8 cellular contexts compared by ENCODE assay signal in the genomic region with DNA sequence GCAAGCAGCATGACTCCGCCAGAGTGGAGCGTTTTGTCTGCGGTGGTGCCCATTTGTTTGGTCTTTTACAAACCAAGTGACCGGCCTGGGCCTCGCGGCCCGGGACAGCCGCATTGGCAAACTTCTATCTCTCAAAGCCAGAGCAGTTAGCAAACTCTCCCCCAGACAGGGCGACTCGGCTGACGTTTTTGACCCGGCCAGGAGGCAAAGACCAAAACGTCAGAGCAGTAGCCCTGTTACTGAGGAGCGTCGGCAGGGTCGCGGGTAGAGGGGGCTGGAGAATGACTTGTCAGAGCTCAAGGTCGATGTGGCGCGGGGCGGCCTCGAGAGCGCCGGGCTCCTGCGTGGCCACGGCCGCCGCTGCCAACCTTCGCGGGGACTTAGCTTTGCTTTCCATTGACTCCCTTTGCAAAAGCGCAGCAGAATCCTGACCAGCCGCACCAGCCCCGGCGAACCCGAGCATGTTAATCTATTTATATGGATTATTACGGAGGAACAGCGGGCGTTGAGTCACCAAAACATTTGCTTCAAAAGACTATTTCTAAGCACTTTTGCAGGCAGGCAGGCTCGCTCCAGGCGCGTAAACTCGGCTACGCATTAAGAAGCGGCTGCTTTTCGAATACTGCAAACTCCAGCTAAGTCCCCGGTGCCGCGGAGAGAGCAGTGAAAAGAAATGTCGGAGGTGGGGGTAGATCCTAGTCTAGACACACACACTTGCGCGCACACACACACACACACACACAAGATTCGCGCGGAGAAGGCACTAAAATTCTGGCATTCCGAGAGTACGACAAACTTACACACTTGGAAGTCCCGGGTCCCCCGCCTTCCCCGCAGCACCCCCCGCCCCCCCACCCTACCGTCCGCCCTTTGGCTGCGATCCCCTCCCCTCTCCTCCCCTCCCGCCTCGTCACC. TPM values are rescaled to one million over a fixed set of nuclear protein-coding genes. Genes with fewer than 3 reads are reported as not detected.
DNase-seq lines count a peak whose midpoint lies in the region; ATAC-seq, FAIRE-seq and TF ChIP-seq lines count a peak whose summit lies in the region.

No MANE protein-coding gene starts in this region.

- H3K4me2 ChIP-seq in astrocyte (ENCODE audit: low read length): peak overlapping the region; percentile 99

- CTCF ChIA-PET in GM10248 (lab: Yijun Ruan, JAX): interaction anchor here (0.9 to 3.0 kb wide), 11 partner anchors 9 to 647 kb away, joined by 3 to 13 read pairs (median 4); no protein-coding TSS in a partner anchor
- CTCF ChIA-PET in activated naive CD4-positive, alpha-beta T cell treated with anti-CD3 and anti-CD28 coated beads for 36 hours (lab: Charles Lee): no interaction called here

- H3K4me1 Mint-ChIP-seq in astrocyte (ENCODE audit: low read depth, unreplicated experiment): peaks cover 18% of the 10 kb centered on the region
- H3K4me1 Mint-ChIP-seq in activated T-helper 17 cell treated with anti-CD3 and anti-CD28 coated beads, Interleukin-2, amount 50 U/mL, for 72 hours: peaks cover 4% of the 10 kb centered on the region
- H3K4me1 Mint-ChIP-seq in activated naive CD4-positive, alpha-beta T cell treated with anti-CD3 and anti-CD28 coated beads for 36 hours (ENCODE audit: low read depth): peaks cover 30% of the 10 kb centered on the region

- H3K4me1 ChIP-seq in astrocyte (ENCODE audit: insufficient read depth, low read length) (peaks cover 59% of the 10 kb centered on the region), iPS-15b (ENCODE audit: control insufficient read depth, insufficient read depth, low read length) (peaks cover 16% of the 10 kb centered on the region), stomach (peaks cover 43 to 79% (median 66%) of the 10 kb centered on the region in 4 donors)

- intact Hi-C loops in stomach (cut with DNase I; ENCODE audit: low total_unique reads): loop anchor here (10.0 kb wide), 1 partner anchor 335 kb away; no protein-coding TSS in a partner anchor
- intact Hi-C loops in activated naive CD4-positive, alpha-beta T cell treated with anti-CD3 and anti-CD28 coated beads for 36 hours (cut with micrococcal nuclease): loop anchor here (2.0 to 10.0 kb wide), 3 partner anchors 421 to 1353 kb away; no protein-coding TSS in a partner anchor

- H3K9ac ChIP-seq in astrocyte (ENCODE audit: low read length): peak overlapping the region; percentile 81
- no peak overlapping the region for H3K9ac ChIP-seq in iPS-15b (ENCODE audit: low read depth, low read length)

- POLR2A ChIA-PET in GM10248 (lab: Yijun Ruan, JAX): interaction anchor here (0.5 to 2.1 kb wide), 4 partner anchors 191 to 303 kb away, joined by 3 to 15 read pairs (median 4); no protein-coding TSS in a partner anchor

- no peak for TF ChIP-seq POLR2A in stomach (IDR thresholded peaks at IDR 0.05)

- peak overlapping the region; percentile 58 for H3K27ac Mint-ChIP-seq in astrocyte (ENCODE audit: unreplicated experiment)
- H3K27ac Mint-ChIP-seq in activated T-helper 17 cell treated with anti-CD3 and anti-CD28 coated beads, Interleukin-2, amount 50 U/mL, for 72 hours: no peak overlapping the region
- H3K27ac Mint-ChIP-seq in activated naive CD4-positive, alpha-beta T cell treated with anti-CD3 and anti-CD28 coated beads for 36 hours: no peak overlapping the region

- H3K4me3 Mint-ChIP-seq in astrocyte (ENCODE audit: unreplicated experiment): peak overlapping the region; percentile 100
- H3K4me3 Mint-ChIP-seq in activated T-helper 17 cell treated with anti-CD3 and anti-CD28 coated beads, Interleukin-2, amount 50 U/mL, for 72 hours: no peak overlapping the region
- no peak overlapping the region for H3K4me3 Mint-ChIP-seq in activated naive CD4-positive, alpha-beta T cell treated with anti-CD3 and anti-CD28 coated beads for 36 hours

- TF ChIP-seq CTCF in GM10248 (IDR thresholded peaks at IDR 0.05; ENCODE audit: control extremely low read depth, extremely low read depth, low read depth, missing control alignments) (no peak), LNCaP clone FGC (IDR thresholded peaks at IDR 0.05; ENCODE audit: control insufficient read depth, extremely low read depth, insufficient read depth) (no peak), astrocyte (IDR thresholded peaks at IDR 0.05; ENCODE audit: insufficient read depth, low read depth, low read length) (no peak), stomach (IDR thresholded peaks at IDR 0.05) (no peak)

- H3K27ac ChIP-seq in astrocyte (ENCODE audit: low read depth, low read length) (peak overlapping the region; percentile 80), stomach (peak overlapping the region; percentile 89 to 91 (median 90))

- WGBS in stomach, 5 donors: 2 to 6% (median 2%) methylated on average over 56 to 65 of the region's 65 CpGs

- H3K9me3 ChIP-seq in astrocyte (ENCODE audit: insufficient read depth, low read depth, low read length): no peaks in the 10 kb centered on the region
- no peaks in the 10 kb centered on the region for H3K9me3 ChIP-seq in iPS-15b (ENCODE audit: control insufficient read depth, insufficient read depth, low read length)
- no peaks in the 10 kb centered on the region for H3K9me3 ChIP-seq in stomach

- no peak for TF ChIP-seq EP300 in stomach (IDR thresholded peaks at IDR 0.05)

- peaks cover 43% of the 10 kb centered on the region for H3K79me2 ChIP-seq in astrocyte (ENCODE audit: insufficient read depth, low read length)

- no peak for ATAC-seq in GM18519 (IDR thresholded peaks at IDR 0.05; ENCODE audit: low FRiP score, unreplicated experiment)
- ATAC-seq in activated T-helper 17 cell treated with anti-CD3 and anti-CD28 coated beads, Interleukin-2, amount 50 U/mL, for 72 hours (replicated peaks): no peak

- peak overlapping the region; percentile 75 for H2AFZ ChIP-seq in astrocyte (ENCODE audit: low read depth, low read length)

- H4K20me1 ChIP-seq in astrocyte (ENCODE audit: insufficient read depth, low read length): peaks cover 30% of the 10 kb centered on the region

- H3K36me3 ChIP-seq in astrocyte (ENCODE audit: insufficient read depth, low read length): peaks cover 6% of the 10 kb centered on the region
- H3K36me3 ChIP-seq in iPS-15b (ENCODE audit: control insufficient read depth, insufficient read depth, low read length): peaks cover 5% of the 10 kb centered on the region
- H3K36me3 ChIP-seq in stomach: peaks cover 0 to 6% (median 0%) of the 10 kb centered on the region in 4 donors

- FAIRE-seq in astrocyte (lab: Jason Lieb, UNC): no peak

- H3K36me3 Mint-ChIP-seq in astrocyte (ENCODE audit: low read depth, unreplicated experiment): peaks cover 11% of the 10 kb centered on the region
- H3K36me3 Mint-ChIP-seq in activated T-helper 17 cell treated with anti-CD3 and anti-CD28 coated beads, Interleukin-2, amount 50 U/mL, for 72 hours (ENCODE audit: low read depth): no peaks in the 10 kb centered on the region
- no peaks in the 10 kb centered on the region for H3K36me3 Mint-ChIP-seq in activated naive CD4-positive, alpha-beta T cell treated with anti-CD3 and anti-CD28 coated beads for 36 hours (ENCODE audit: low read depth)

- peaks cover 3% of the 10 kb centered on the region for H3K9me3 Mint-ChIP-seq in astrocyte (ENCODE audit: unreplicated experiment)
- H3K9me3 Mint-ChIP-seq in activated T-helper 17 cell treated with anti-CD3 and anti-CD28 coated beads, Interleukin-2, amount 50 U/mL, for 72 hours: no peaks in the 10 kb centered on the region
- H3K9me3 Mint-ChIP-seq in activated naive CD4-positive, alpha-beta T cell treated with anti-CD3 and anti-CD28 coated beads for 36 hours: no peaks in the 10 kb centered on the region

- DNase-seq in GM10248 (ENCODE audit: extremely low spot score): peak; percentile 31
- DNase-seq in LNCaP clone FGC (ENCODE audit: low read depth): no peak
- DNase-seq in astrocyte (ENCODE audit: low read depth): peak; percentile 84
- peak; percentile 52 for DNase-seq in stomach
- no peak for DNase-seq in activated naive CD4-positive, alpha-beta T cell treated with anti-CD3 and anti-CD28 coated beads for 36 hours

- H3K4me3 ChIP-seq in LNCaP clone FGC (ENCODE audit: low read depth, low read length) (peak overlapping the region; percentile 65; the same call in 1 of the 2 replicates), astrocyte (ENCODE audit: insufficient read depth, low read depth, low read length) (peak overlapping the region; percentile 73), iPS-15b (ENCODE audit: low read depth, low read length) (peak overlapping the region; percentile 56), stomach (peak overlapping the region; percentile 53 to 74 (median 66))

- H3K27me3 ChIP-seq in astrocyte (ENCODE audit: insufficient read depth, low read length) (peaks cover 26% of the 10 kb centered on the region), iPS-15b (ENCODE audit: control insufficient read depth, insufficient read depth, low read length) (peaks cover 73% of the 10 kb centered on the region), stomach (peaks cover 12 to 94% (median 58%) of the 10 kb centered on the region in 3 donors)

- peaks cover 26% of the 10 kb centered on the region for H3K27me3 Mint-ChIP-seq in astrocyte (ENCODE audit: low read depth, unreplicated experiment)
- H3K27me3 Mint-ChIP-seq in activated T-helper 17 cell treated with anti-CD3 and anti-CD28 coated beads, Interleukin-2, amount 50 U/mL, for 72 hours: peaks cover 61% of the 10 kb centered on the region
- H3K27me3 Mint-ChIP-seq in activated naive CD4-positive, alpha-beta T cell treated with anti-CD3 and anti-CD28 coated beads for 36 hours (ENCODE audit: low read depth): peaks cover 75% of the 10 kb centered on the region

RNA-seq across cellular contexts. Expression of a gene that starts 0.6 kb away (rescaled TPM):
- total RNA-seq in astrocyte: 33.8 and 37.7 TPM in 2 replicates
- total RNA-seq in stomach: 10 to 100 TPM in 4 of 5 donors, 1 to 10 TPM in 1; 5.8 to 69.5 (median 34.9) TPM
- 10 to 100 TPM in 2 of 3 donors, 1 to 10 TPM in 1; 7.8 to 15.4 (median 10.5) TPM for polyA plus RNA-seq in stomach
- total RNA-seq in activated T-helper 17 cell treated with anti-CD3 and anti-CD28 coated beads, Interleukin-2, amount 50 U/mL, for 72 hours: not detected
- not detected for total RNA-seq in activated naive CD4-positive, alpha-beta T cell treated with anti-CD3 and anti-CD28 coated beads for 36 hours

Comparison
In these comparisons a context has a peak if more than half of its experiments do, and no peak if none do; other contexts are left out.
1. DNase-seq: peak in GM10248 (single experiment), astrocyte (single experiment) and stomach (single experiment); none in LNCaP clone FGC (single experiment) and activated naive CD4-positive, alpha-beta T cell treated with anti-CD3 and anti-CD28 coated beads for 36 hours (single experiment).
2. RNA of a gene that starts 0.6 kb away (total RNA-seq): 33.8 to 37.7 TPM in astrocyte and 5.8 to 69.5 TPM in stomach; not detected in activated T-helper 17 cell treated with anti-CD3 and anti-CD28 coated beads, Interleukin-2, amount 50 U/mL, for 72 hours and not detected in activated naive CD4-positive, alpha-beta T cell treated with anti-CD3 and anti-CD28 coated beads for 36 hours; every median in the first group is over 4 times any median in the second.
3. Peak in every context shown above with its lines, with median percentiles within 50 percentile points of each other: H3K4me3 ChIP-seq.